Comparison of ENCODE assay signal across 18 cellular contexts in genomic region chr10:3395487-3395886, GRCh38.
A peak's percentile ranks its signal among the peaks of the same experiment; 100 is the strongest.
DNase-seq lines count a peak whose midpoint lies in the region; ATAC-seq, FAIRE-seq and TF ChIP-seq lines count a peak whose summit lies in the region.
"Had no signal": no experiment of that assay in that cellular context is flagged by ENCODE, and none has a peak within 500 bp of the region (broad histone marks: within the 10 kb centered on the region; RNA-seq: fewer than 3 reads in every experiment).

No MANE protein-coding gene starts in this region.

- DNase-seq in NCI-H82 (lab: John Stamatoyannopoulos, UW) (peak; percentile 49), NCI-H82 treated with DMSO at 0.1 percent for 48 hours (lab: John Stamatoyannopoulos, UW; ENCODE audit: unreplicated experiment) (no peak), NCI-H2196 treated with DMSO at 0.1 percent for 48 hours (lab: John Stamatoyannopoulos, UW; ENCODE audit: unreplicated experiment) (peak; percentile 35), astrocyte (ENCODE audit: low read depth) (no peak), sigmoid colon (no peak), uterus (no peak)
- no peak for DNase-seq in activated CD8-positive, alpha-beta T cell treated with anti-CD3 and anti-CD28 coated beads for 36 hours
- DNase-seq: CD4-positive, alpha-beta T cell; EL; left cardiac atrium; mucosa of descending colon; NCI-H524 treated with DMSO at 0.1 percent for 48 hours; stimulated activated naive CD4-positive, alpha-beta T cell treated with Interleukin-2 at 50 U/mL for 16 hours had no signal

- TF ChIP-seq EP300 in sigmoid colon (IDR thresholded peaks at IDR 0.05) = no peak

- H3K27me3 ChIP-seq in astrocyte (ENCODE audit: insufficient read depth, low read length) = no peaks in the 10 kb centered on the region
- no peaks in the 10 kb centered on the region for H3K27me3 ChIP-seq in sigmoid colon
- H3K27me3 ChIP-seq in uterus = no peaks in the 10 kb centered on the region
- H3K27me3 ChIP-seq: hepatocyte had no signal

- no peak for ATAC-seq in activated CD8-positive, alpha-beta T cell treated with anti-CD3 and anti-CD28 coated beads for 36 hours
- no peak for ATAC-seq in HG03280 (IDR thresholded peaks at IDR 0.05; ENCODE audit: unreplicated experiment)
- ATAC-seq: left cardiac atrium, mucosa of descending colon, WTC11 had no signal

- H3K27ac ChIP-seq in astrocyte (ENCODE audit: low read depth, low read length) (no peak overlapping the region), sigmoid colon (peak overlapping the region in 3 of 4 donors; percentile 49 to 79 (median 63)), uterus (peak overlapping the region in 1 of 2 donors; percentile 39)
- H3K27ac ChIP-seq: hepatocyte, parathyroid adenoma had no signal

- H3K36me3 ChIP-seq in astrocyte (ENCODE audit: insufficient read depth, low read length) (no peaks in the 10 kb centered on the region), sigmoid colon (no peaks in the 10 kb centered on the region), uterus (no peaks in the 10 kb centered on the region)

- H3K36me3 Mint-ChIP-seq in astrocyte (ENCODE audit: low read depth, unreplicated experiment) = no peaks in the 10 kb centered on the region
- H3K36me3 Mint-ChIP-seq in activated CD8-positive, alpha-beta T cell treated with anti-CD3 and anti-CD28 coated beads for 36 hours (ENCODE audit: low read depth) = no peaks in the 10 kb centered on the region

- H3K27me3 Mint-ChIP-seq in astrocyte (ENCODE audit: low read depth, unreplicated experiment) = peaks cover 5% of the 10 kb centered on the region
- peaks cover 3% of the 10 kb centered on the region for H3K27me3 Mint-ChIP-seq in activated CD8-positive, alpha-beta T cell treated with anti-CD3 and anti-CD28 coated beads for 36 hours
- H3K27me3 Mint-ChIP-seq: CD4-positive, alpha-beta T cell had no signal

- intact Hi-C loops in sigmoid colon (cut with DNase I) = no loop called here
- intact Hi-C loops in uterus (cut with DNase I; ENCODE audit: low total_unique reads) = no loop called here
- intact Hi-C loops in activated CD8-positive, alpha-beta T cell treated with anti-CD3 and anti-CD28 coated beads for 36 hours (cut with micrococcal nuclease) = no loop called here

- H3K79me2 ChIP-seq in astrocyte (ENCODE audit: insufficient read depth, low read length) = no peaks in the 10 kb centered on the region
- H3K79me2 ChIP-seq: hepatocyte, parathyroid adenoma had no signal

- TF ChIP-seq POLR2A in sigmoid colon (IDR thresholded peaks at IDR 0.05) = no peak
- no peak for TF ChIP-seq POLR2A in uterus (IDR thresholded peaks at IDR 0.05)

- H3K9me3 ChIP-seq in astrocyte (ENCODE audit: insufficient read depth, low read depth, low read length) (peaks cover 3% of the 10 kb centered on the region), sigmoid colon (peaks cover 0 to 4% (median 0%) of the 10 kb centered on the region in 4 donors), uterus (no peaks in the 10 kb centered on the region)
- H3K9me3 ChIP-seq: mucosa of descending colon had no signal

- H3K9ac ChIP-seq in astrocyte (ENCODE audit: low read length) = no peak overlapping the region
- H3K9ac ChIP-seq: parathyroid adenoma had no signal

- peaks cover 28% of the 10 kb centered on the region for H3K4me1 Mint-ChIP-seq in astrocyte (ENCODE audit: low read depth, unreplicated experiment)
- H3K4me1 Mint-ChIP-seq in activated CD8-positive, alpha-beta T cell treated with anti-CD3 and anti-CD28 coated beads for 36 hours (ENCODE audit: low read depth) = no peaks in the 10 kb centered on the region

- WGBS in sigmoid colon, 2 donors = 68 to 77% methylated on average over 5 of the region's 5 CpGs

- peaks cover 12% of the 10 kb centered on the region for H3K4me1 ChIP-seq in astrocyte (ENCODE audit: insufficient read depth, low read length)
- H3K4me1 ChIP-seq in sigmoid colon = peaks cover 0 to 56% (median 33%) of the 10 kb centered on the region in 4 donors
- no peaks in the 10 kb centered on the region for H3K4me1 ChIP-seq in uterus
- H3K4me1 ChIP-seq: parathyroid adenoma had no signal

- no peaks in the 10 kb centered on the region for H3K9me3 Mint-ChIP-seq in astrocyte (ENCODE audit: unreplicated experiment)
- peaks cover 3% of the 10 kb centered on the region for H3K9me3 Mint-ChIP-seq in activated CD8-positive, alpha-beta T cell treated with anti-CD3 and anti-CD28 coated beads for 36 hours
- H3K9me3 Mint-ChIP-seq: CD4-positive, alpha-beta T cell had no signal

- CTCF ChIA-PET in activated CD8-positive, alpha-beta T cell treated with anti-CD3 and anti-CD28 coated beads for 36 hours (lab: Charles Lee) = no interaction called here

- H3K4me3 ChIP-seq in astrocyte (ENCODE audit: insufficient read depth, low read depth, low read length) (no peak overlapping the region), sigmoid colon (no peak overlapping the region), uterus (no peak overlapping the region)
- H3K4me3 ChIP-seq: hepatocyte, mucosa of descending colon had no signal

- H3K27ac Mint-ChIP-seq in astrocyte (ENCODE audit: unreplicated experiment) = peak overlapping the region; percentile 21
- no peak overlapping the region for H3K27ac Mint-ChIP-seq in activated CD8-positive, alpha-beta T cell treated with anti-CD3 and anti-CD28 coated beads for 36 hours
- H3K27ac Mint-ChIP-seq: CD4-positive, alpha-beta T cell; WTC11 had no signal

- no peak for FAIRE-seq in astrocyte (lab: Jason Lieb, UNC)
- FAIRE-seq: A204.1 had no signal

- H2AFZ ChIP-seq in astrocyte (ENCODE audit: low read depth, low read length) = no peak overlapping the region
- H2AFZ ChIP-seq: hepatocyte, parathyroid adenoma had no signal

- H4K20me1 ChIP-seq in astrocyte (ENCODE audit: insufficient read depth, low read length) = no peaks in the 10 kb centered on the region

- TF ChIP-seq CTCF in astrocyte (IDR thresholded peaks at IDR 0.05; ENCODE audit: insufficient read depth, low read depth, low read length) = no peak
- TF ChIP-seq CTCF in sigmoid colon (IDR thresholded peaks at IDR 0.05) = no peak
- no peak for TF ChIP-seq CTCF in uterus (IDR thresholded peaks at IDR 0.05)
- no peak for TF ChIP-seq CTCF in activated CD8-positive, alpha-beta T cell treated with anti-CD3 and anti-CD28 coated beads for 36 hours (IDR thresholded peaks at IDR 0.05)

- H3K4me2 ChIP-seq in astrocyte (ENCODE audit: low read length) = no peak overlapping the region
- H3K4me2 ChIP-seq: hepatocyte had no signal

- H3K4me3 Mint-ChIP-seq in astrocyte (ENCODE audit: unreplicated experiment) = no peak overlapping the region
- no peak overlapping the region for H3K4me3 Mint-ChIP-seq in activated CD8-positive, alpha-beta T cell treated with anti-CD3 and anti-CD28 coated beads for 36 hours
- H3K4me3 Mint-ChIP-seq: CD4-positive, alpha-beta T cell; WTC11 had no signal

- POLR2A ChIA-PET in activated CD8-positive, alpha-beta T cell treated with anti-CD3 and anti-CD28 coated beads for 36 hours (lab: Charles Lee) = no interaction called here

Comparison
In these comparisons a context has a peak if more than half of its experiments do, and no peak if none do; other contexts are left out.
1. DNase-seq: peak in NCI-H82 (single experiment) and NCI-H2196 treated with DMSO at 0.1 percent for 48 hours (single experiment); none in NCI-H82 treated with DMSO at 0.1 percent for 48 hours (single experiment), astrocyte (single experiment), sigmoid colon (single experiment), uterus (0 of 2) and activated CD8-positive, alpha-beta T cell treated with anti-CD3 and anti-CD28 coated beads for 36 hours (single experiment).